1 cellular context compared by ENCODE assay signal in the genomic region with DNA sequence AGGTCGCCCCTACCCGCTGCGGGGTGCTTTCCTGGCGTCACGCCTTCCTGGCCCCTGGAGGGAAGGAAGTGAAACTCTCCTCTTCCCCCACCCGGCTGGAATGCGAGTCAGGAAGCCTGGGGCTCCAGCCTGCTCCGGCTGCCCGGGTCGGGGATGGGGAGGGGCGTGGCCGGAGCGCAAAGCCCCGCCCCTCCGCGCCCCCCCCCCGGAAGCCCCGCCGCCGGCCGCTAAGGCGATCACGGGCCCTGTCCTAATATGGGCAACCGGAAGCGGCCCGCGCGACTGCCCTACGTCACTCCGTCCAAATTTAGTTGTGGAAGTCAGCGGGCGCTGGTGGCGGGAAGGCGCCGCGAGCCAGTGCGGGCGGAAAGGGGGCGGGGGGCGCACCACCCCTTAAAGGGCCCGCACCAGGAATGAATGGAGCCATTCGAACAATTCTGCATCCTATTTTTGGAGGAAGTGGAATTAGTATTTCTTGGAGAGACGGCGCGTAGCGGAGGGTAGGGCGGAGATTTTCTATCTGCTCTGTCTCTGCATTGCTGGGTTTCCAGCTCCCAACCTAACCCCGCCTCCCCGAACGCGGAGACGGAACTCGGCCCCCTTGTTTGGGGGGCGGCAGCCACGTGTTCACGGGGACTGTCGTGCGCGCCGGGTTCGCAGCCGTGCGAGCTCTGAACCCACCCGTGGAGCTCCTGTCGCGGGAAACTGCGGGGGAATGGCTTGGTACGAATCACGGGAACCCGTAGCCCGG.
TF ChIP-seq lines count a peak whose summit lies in the region.

No MANE protein-coding gene starts in this region.

TF ChIP-seq in K562, 482 proteins besides CTCF, POLR2A, EP300 and RAD21 (continued from another document and continues in another):
- TF ChIP-seq, protein P1, sequence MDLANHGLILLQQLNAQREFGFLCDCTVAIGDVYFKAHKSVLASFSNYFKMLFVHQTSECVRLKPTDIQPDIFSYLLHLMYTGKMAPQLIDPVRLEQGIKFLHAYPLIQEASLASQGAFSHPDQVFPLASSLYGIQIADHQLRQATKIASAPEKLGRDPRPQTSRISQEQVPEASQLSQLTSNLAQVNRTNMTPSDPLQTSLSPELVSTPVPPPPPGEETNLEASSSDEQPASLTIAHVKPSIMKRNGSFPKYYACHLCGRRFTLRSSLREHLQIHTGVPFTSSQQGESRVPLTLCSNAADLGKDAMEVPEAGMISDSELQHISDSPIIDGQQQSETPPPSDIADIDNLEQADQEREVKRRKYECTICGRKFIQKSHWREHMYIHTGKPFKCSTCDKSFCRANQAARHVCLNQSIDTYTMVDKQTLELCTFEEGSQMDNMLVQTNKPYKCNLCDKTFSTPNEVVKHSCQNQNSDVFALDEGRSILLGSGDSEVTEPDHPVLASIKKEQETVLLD (IDR thresholded peaks at IDR 0.05) = 0 out of 2 replicates have a peak, but pooled peaks have one; percentile 21
- TF ChIP-seq TBL1XR1 (IDR thresholded peaks at IDR 0.05; ENCODE audit: low read length in 2 of 2) (no peak; a peak in 1 of 4 replicates), TCF7 (IDR thresholded peaks at IDR 0.05; ENCODE audit: borderline replicate concordance) (no peak), ZNF316 (IDR thresholded peaks at IDR 0.05) (no peak), HEY1 (CRISPR knock-in tag; IDR thresholded peaks at IDR 0.05; ENCODE audit: borderline replicate concordance) (no peak), SNIP1 (IDR thresholded peaks at IDR 0.05; ENCODE audit: low read depth) (no peak), MTF1 (CRISPR knock-in tag; IDR thresholded peaks at IDR 0.05; ENCODE audit: borderline replicate concordance) (no peak), RCOR1 (IDR thresholded peaks at IDR 0.05; ENCODE audit: borderline replicate concordance in 1 of 2, low read depth in 2 of 2, low read length in 2 of 2) (no peak; a peak in 1 of 4 replicates), BRCA1 (IDR thresholded peaks at IDR 0.05) (no peak), BRCA1 (CRISPR knock-in tag; IDR thresholded peaks at IDR 0.05) (no peak), ERF (CRISPR knock-in tag; IDR thresholded peaks at IDR 0.05) (no peak), CTBP1 (IDR thresholded peaks at IDR 0.05; ENCODE audit: borderline replicate concordance) (peak; percentile 58; the same call in 1 of the 2 replicates), ZNF436 (CRISPR knock-in tag; IDR thresholded peaks at IDR 0.05) (no peak), HDAC6 (IDR thresholded peaks at IDR 0.05; ENCODE audit: low read depth, low read length) (no peak), GABPA (tag; conservative IDR thresholded peaks at IDR 0.05; ENCODE audit: low read depth) (peak; percentile 85), ZNF175 (CRISPR knock-in tag; IDR thresholded peaks at IDR 0.05; ENCODE audit: low read depth) (no peak), BHLHE40 (IDR thresholded peaks at IDR 0.05; ENCODE audit: low read length) (no peak; the same call in 1 of the 2 replicates), GTF2A2 (tag; IDR thresholded peaks at IDR 0.05) (no peak), CXXC5 (CRISPR knock-in tag; IDR thresholded peaks at IDR 0.05) (peak; percentile 97), DACH1 (IDR thresholded peaks at IDR 0.05; ENCODE audit: partially characterized antibody) (no peak)
- TF ChIP-seq, protein P2, sequence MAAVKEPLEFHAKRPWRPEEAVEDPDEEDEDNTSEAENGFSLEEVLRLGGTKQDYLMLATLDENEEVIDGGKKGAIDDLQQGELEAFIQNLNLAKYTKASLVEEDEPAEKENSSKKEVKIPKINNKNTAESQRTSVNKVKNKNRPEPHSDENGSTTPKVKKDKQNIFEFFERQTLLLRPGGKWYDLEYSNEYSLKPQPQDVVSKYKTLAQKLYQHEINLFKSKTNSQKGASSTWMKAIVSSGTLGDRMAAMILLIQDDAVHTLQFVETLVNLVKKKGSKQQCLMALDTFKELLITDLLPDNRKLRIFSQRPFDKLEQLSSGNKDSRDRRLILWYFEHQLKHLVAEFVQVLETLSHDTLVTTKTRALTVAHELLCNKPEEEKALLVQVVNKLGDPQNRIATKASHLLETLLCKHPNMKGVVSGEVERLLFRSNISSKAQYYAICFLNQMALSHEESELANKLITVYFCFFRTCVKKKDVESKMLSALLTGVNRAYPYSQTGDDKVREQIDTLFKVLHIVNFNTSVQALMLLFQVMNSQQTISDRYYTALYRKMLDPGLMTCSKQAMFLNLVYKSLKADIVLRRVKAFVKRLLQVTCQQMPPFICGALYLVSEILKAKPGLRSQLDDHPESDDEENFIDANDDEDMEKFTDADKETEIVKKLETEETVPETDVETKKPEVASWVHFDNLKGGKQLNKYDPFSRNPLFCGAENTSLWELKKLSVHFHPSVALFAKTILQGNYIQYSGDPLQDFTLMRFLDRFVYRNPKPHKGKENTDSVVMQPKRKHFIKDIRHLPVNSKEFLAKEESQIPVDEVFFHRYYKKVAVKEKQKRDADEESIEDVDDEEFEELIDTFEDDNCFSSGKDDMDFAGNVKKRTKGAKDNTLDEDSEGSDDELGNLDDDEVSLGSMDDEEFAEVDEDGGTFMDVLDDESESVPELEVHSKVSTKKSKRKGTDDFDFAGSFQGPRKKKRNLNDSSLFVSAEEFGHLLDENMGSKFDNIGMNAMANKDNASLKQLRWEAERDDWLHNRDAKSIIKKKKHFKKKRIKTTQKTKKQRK (IDR thresholded peaks at IDR 0.05; ENCODE audit: borderline replicate concordance, low read depth, low read length) = no peak
- TF ChIP-seq, protein P3, sequence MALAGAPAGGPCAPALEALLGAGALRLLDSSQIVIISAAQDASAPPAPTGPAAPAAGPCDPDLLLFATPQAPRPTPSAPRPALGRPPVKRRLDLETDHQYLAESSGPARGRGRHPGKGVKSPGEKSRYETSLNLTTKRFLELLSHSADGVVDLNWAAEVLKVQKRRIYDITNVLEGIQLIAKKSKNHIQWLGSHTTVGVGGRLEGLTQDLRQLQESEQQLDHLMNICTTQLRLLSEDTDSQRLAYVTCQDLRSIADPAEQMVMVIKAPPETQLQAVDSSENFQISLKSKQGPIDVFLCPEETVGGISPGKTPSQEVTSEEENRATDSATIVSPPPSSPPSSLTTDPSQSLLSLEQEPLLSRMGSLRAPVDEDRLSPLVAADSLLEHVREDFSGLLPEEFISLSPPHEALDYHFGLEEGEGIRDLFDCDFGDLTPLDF (CRISPR knock-in tag; IDR thresholded peaks at IDR 0.05) = peak; percentile 89
- TF ChIP-seq, protein P4, sequence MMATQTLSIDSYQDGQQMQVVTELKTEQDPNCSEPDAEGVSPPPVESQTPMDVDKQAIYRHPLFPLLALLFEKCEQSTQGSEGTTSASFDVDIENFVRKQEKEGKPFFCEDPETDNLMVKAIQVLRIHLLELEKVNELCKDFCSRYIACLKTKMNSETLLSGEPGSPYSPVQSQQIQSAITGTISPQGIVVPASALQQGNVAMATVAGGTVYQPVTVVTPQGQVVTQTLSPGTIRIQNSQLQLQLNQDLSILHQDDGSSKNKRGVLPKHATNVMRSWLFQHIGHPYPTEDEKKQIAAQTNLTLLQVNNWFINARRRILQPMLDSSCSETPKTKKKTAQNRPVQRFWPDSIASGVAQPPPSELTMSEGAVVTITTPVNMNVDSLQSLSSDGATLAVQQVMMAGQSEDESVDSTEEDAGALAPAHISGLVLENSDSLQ (IDR thresholded peaks at IDR 0.05) = 0 out of 2 replicates have a peak, but pooled peaks have one; percentile 50
- TF ChIP-seq, protein P5, sequence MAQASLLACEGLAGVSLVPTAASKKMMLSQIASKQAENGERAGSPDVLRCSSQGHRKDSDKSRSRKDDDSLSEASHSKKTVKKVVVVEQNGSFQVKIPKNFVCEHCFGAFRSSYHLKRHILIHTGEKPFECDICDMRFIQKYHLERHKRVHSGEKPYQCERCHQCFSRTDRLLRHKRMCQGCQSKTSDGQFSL (CRISPR knock-in tag; IDR thresholded peaks at IDR 0.05) = peak; percentile 91
- TF ChIP-seq, protein P5 (tag; IDR thresholded peaks at IDR 0.05) = peak in 1 of 2 experiments; percentile 96; a peak in 2 of 4 replicates
- TF ChIP-seq, protein P6, sequence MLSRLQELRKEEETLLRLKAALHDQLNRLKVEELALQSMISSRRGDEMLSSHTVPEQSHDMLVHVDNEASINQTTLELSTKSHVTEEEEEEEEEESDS (CRISPR knock-in tag; IDR thresholded peaks at IDR 0.05) = no peak
- TF ChIP-seq, protein P7, sequence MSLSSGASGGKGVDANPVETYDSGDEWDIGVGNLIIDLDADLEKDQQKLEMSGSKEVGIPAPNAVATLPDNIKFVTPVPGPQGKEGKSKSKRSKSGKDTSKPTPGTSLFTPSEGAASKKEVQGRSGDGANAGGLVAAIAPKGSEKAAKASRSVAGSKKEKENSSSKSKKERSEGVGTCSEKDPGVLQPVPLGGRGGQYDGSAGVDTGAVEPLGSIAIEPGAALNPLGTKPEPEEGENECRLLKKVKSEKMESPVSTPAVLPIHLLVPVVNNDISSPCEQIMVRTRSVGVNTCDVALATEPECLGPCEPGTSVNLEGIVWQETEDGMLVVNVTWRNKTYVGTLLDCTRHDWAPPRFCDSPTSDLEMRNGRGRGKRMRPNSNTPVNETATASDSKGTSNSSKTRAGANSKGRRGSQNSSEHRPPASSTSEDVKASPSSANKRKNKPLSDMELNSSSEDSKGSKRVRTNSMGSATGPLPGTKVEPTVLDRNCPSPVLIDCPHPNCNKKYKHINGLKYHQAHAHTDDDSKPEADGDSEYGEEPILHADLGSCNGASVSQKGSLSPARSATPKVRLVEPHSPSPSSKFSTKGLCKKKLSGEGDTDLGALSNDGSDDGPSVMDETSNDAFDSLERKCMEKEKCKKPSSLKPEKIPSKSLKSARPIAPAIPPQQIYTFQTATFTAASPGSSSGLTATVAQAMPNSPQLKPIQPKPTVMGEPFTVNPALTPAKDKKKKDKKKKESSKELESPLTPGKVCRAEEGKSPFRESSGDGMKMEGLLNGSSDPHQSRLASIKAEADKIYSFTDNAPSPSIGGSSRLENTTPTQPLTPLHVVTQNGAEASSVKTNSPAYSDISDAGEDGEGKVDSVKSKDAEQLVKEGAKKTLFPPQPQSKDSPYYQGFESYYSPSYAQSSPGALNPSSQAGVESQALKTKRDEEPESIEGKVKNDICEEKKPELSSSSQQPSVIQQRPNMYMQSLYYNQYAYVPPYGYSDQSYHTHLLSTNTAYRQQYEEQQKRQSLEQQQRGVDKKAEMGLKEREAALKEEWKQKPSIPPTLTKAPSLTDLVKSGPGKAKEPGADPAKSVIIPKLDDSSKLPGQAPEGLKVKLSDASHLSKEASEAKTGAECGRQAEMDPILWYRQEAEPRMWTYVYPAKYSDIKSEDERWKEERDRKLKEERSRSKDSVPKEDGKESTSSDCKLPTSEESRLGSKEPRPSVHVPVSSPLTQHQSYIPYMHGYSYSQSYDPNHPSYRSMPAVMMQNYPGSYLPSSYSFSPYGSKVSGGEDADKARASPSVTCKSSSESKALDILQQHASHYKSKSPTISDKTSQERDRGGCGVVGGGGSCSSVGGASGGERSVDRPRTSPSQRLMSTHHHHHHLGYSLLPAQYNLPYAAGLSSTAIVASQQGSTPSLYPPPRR (CRISPR knock-in tag; IDR thresholded peaks at IDR 0.05; ENCODE audit: borderline replicate concordance) = peak; percentile 21; the same call in 1 of the 2 replicates
- TF ChIP-seq, protein P8, sequence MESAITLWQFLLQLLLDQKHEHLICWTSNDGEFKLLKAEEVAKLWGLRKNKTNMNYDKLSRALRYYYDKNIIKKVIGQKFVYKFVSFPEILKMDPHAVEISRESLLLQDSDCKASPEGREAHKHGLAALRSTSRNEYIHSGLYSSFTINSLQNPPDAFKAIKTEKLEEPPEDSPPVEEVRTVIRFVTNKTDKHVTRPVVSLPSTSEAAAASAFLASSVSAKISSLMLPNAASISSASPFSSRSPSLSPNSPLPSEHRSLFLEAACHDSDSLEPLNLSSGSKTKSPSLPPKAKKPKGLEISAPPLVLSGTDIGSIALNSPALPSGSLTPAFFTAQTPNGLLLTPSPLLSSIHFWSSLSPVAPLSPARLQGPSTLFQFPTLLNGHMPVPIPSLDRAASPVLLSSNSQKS (CRISPR knock-in tag; IDR thresholded peaks at IDR 0.05) = no peak
